Comparison of ENCODE assay signal across 30 cellular contexts in genomic region chrX:138001219-138001618, GRCh38.
"Had no signal": no experiment of that assay in that cellular context is flagged by ENCODE, and none has a peak within 500 bp of the region (broad histone marks: within the 10 kb centered on the region; RNA-seq: fewer than 3 reads in every experiment).

No MANE protein-coding gene starts in this region.

- H3K27ac ChIP-seq: breast epithelium, epithelial cell of prostate, esophagus squamous epithelium, pancreas, prostate gland, skin epidermis, testis, transverse colon, WERI-Rb-1 had no signal

- H3K9me3 ChIP-seq: breast epithelium, esophagus squamous epithelium, pancreas, prostate gland, testis, transverse colon had no signal

- H3K4me1 ChIP-seq: breast epithelium, esophagus squamous epithelium, pancreas, prostate gland, testis, transverse colon had no signal

- H3K36me3 ChIP-seq: breast epithelium, esophagus squamous epithelium, pancreas, prostate gland, transverse colon, WERI-Rb-1 had no signal

- DNase-seq: activated CD4-positive, alpha-beta memory T cell treated with anti-CD3 and anti-CD28 coated beads for 36 hours; activated CD4-positive, alpha-beta T cell treated with anti-CD3 and anti-CD28 coated beads, Interleukin-2, amount 10 ng/mL, durations not matched to agents 24 days and 14 days; activated CD4-positive, CD25-positive, alpha-beta regulatory T cell treated with anti-CD3 and anti-CD28 coated beads, Interleukin-2, amount 50 U/mL, for 72 hours; activated CD8-positive, alpha-beta memory T cell treated with anti-CD3 and anti-CD28 coated beads, Interleukin-2, amount 50 U/mL, for 4 hours; activated gamma-delta T cell treated with Interleukin-2 at 50 U/mL for 16 hours; activated naive CD4-positive, alpha-beta T cell treated with anti-CD3 and anti-CD28 coated beads, Interleukin-2, amount 50 U/mL, for 16 hours; activated naive CD8-positive, alpha-beta T cell treated with anti-CD3 and anti-CD28 coated beads, Interleukin-2, amount 50 U/mL, for 24 hours; activated T-cell treated with anti-CD3 and anti-CD28 coated beads, Interleukin-2, amount 50 U/mL, for 24 hours; amygdala; effector CD8-positive, alpha-beta T cell; esophagus squamous epithelium; foreskin melanocyte; islet precursor cell; left cardiac atrium; left ventricle myocardium superior; pancreas; retina; stimulated activated CD4-positive, alpha-beta T cell treated with anti-CD3 and anti-CD28 coated beads, Interleukin-12 subunit alpha, Interleukin-12 subunit beta, amount 100 ng/mL, for 4 hours; stimulated activated CD4-positive, alpha-beta T cell treated with anti-CD3 and anti-CD28 coated beads, Interleukin-4, amount 100 ng/mL, for 1 hour; stimulated activated naive CD8-positive, alpha-beta T cell treated with anti-CD3 and anti-CD28 coated beads, Interleukin-15, Interleukin-2, amounts not matched to agents 100 U/mL and 50 U/mL, for 24 hours; T-helper 9 cell; testis; transverse colon; WERI-Rb-1 had no signal

- H3K27me3 ChIP-seq: esophagus squamous epithelium, testis, transverse colon had no signal

- H3K4me3 ChIP-seq: breast epithelium, esophagus squamous epithelium, pancreas, prostate gland, skin epidermis, testis, transverse colon had no signal

- ATAC-seq: activated naive CD8-positive, alpha-beta T cell treated with anti-CD3 and anti-CD28 coated beads, Interleukin-2, amount 50 U/mL, for 24 hours; activated T-helper 17 cell treated with anti-CD3 and anti-CD28 coated beads, Interleukin-2, amount 50 U/mL, for 72 hours; left cardiac atrium; left ventricle myocardium superior; pancreas; sciatic nerve; stimulated activated naive CD8-positive, alpha-beta T cell treated with anti-CD3 and anti-CD28 coated beads, Interleukin-15, Interleukin-2, amounts not matched to agents 100 U/mL and 50 U/mL, for 24 hours had no signal
